1 cellular context compared by ENCODE assay signal in the genomic region with DNA sequence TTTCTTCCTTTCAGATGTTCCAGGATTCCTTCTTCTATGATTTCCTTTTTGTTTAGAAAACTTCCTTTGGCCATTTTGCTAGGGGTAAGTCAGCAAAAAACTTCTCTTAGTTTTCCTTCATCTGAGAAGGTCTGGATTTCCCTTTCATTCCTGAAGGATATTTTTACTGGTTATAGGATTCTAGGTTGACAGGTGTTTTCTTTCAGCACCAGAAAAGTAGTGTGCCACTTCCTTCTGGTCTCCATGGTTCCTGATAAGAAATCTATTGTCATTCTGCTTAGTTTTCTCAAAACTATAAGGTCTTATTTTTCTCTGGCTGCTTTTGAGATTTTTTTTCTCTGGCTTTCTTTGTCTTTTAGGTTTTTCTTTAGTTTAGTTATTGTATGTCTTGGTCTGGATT.
TF ChIP-seq lines count a peak whose summit lies in the region.

No MANE protein-coding gene starts in this region.

TF ChIP-seq in GM12878, 131 proteins besides CTCF, POLR2A, EP300 and RAD21 (continued from another document):
- TF ChIP-seq CBX5 (IDR thresholded peaks at IDR 0.05; ENCODE audit: low read depth) (peak; percentile 90), BMI1 (IDR thresholded peaks at IDR 0.05; ENCODE audit: borderline replicate concordance) (no peak), SRF (IDR thresholded peaks at IDR 0.05; ENCODE audit: low read depth in 2 of 2, low read length in 2 of 2) (no peak)
